Comparison of ENCODE assay signal across 21 cellular contexts in genomic region chr16:88720396-88720970, GRCh38. TPM values are rescaled to one million over a fixed set of nuclear protein-coding genes. Genes with fewer than 3 reads are reported as not detected.
"Had no signal": no experiment of that assay in that cellular context is flagged by ENCODE, and none has a peak within 500 bp of the region (broad histone marks: within the 10 kb centered on the region; RNA-seq: fewer than 3 reads in every experiment).

No MANE protein-coding gene starts in this region.

- H3K27me3 Mint-ChIP-seq: activated CD4-positive, alpha-beta T cell treated with anti-CD3 and anti-CD28 coated beads, Interleukin-2, amount 10 ng/mL, durations not matched to agents 7 days and 5 days; memory B cell had no signal

- DNase-seq: activated CD4-positive, alpha-beta T cell treated with anti-CD3 and anti-CD28 coated beads, Interleukin-2, amount 10 ng/mL, durations not matched to agents 7 days and 5 days; activated CD8-positive, alpha-beta memory T cell treated with anti-CD3 and anti-CD28 coated beads for 24 hours; activated CD8-positive, alpha-beta memory T cell treated with anti-CD3 and anti-CD28 coated beads, Interleukin-2, amount 50 U/mL, for 4 hours; activated effector memory CD4-positive, alpha-beta T cell treated with anti-CD3 and anti-CD28 coated beads, Interleukin-2, amount 50 U/mL, for 16 hours; activated T-cell treated with anti-CD3 and anti-CD28 coated beads, Interleukin-2, amount 50 U/mL, for 48 hours; cortex of kidney; endodermal cell; head of caudate nucleus; hypothalamus; left ventricle myocardium superior; nucleus accumbens; stimulated activated CD4-positive, alpha-beta T cell treated with anti-CD3 and anti-CD28 coated beads, Interleukin-15, amount 100 ng/mL, for 24 hours; stimulated activated naive CD4-positive, alpha-beta T cell treated with Interleukin-2 at 50 U/mL for 16 hours; SW 1271; tibial artery had no signal

- H3K27ac Mint-ChIP-seq: activated CD4-positive, alpha-beta T cell treated with anti-CD3 and anti-CD28 coated beads, Interleukin-2, amount 10 ng/mL, durations not matched to agents 7 days and 5 days; endodermal cell; memory B cell; nephron had no signal

- H3K4me3 Mint-ChIP-seq: activated CD4-positive, alpha-beta T cell treated with anti-CD3 and anti-CD28 coated beads, Interleukin-2, amount 10 ng/mL, durations not matched to agents 7 days and 5 days; endodermal cell; memory B cell; nephron had no signal

- ATAC-seq: activated CD4-positive, CD25-positive, alpha-beta regulatory T cell treated with anti-CD3 and anti-CD28 coated beads, Interleukin-2, amount 50 U/mL, for 24 hours; gastroesophageal sphincter; left ventricle myocardium superior; sciatic nerve had no signal

- H3K9me3 Mint-ChIP-seq: activated CD4-positive, alpha-beta T cell treated with anti-CD3 and anti-CD28 coated beads, Interleukin-2, amount 10 ng/mL, durations not matched to agents 7 days and 5 days; endodermal cell; memory B cell; nephron had no signal

- H3K4me1 Mint-ChIP-seq: activated CD4-positive, alpha-beta T cell treated with anti-CD3 and anti-CD28 coated beads, Interleukin-2, amount 10 ng/mL, durations not matched to agents 7 days and 5 days; endodermal cell; memory B cell; nephron had no signal

RNA-seq across cellular contexts. Expression of gene SNAI3, which starts 34.2 kb away (rescaled TPM):
- total RNA-seq: cerebellum had no signal
